8 cellular contexts compared by ENCODE assay signal in genomic region chr12:43758728-43759563, GRCh38. TPM values are rescaled to one million over a fixed set of nuclear protein-coding genes. Genes with fewer than 3 reads are reported as not detected.
DNase-seq lines count a peak whose midpoint lies in the region; ATAC-seq, FAIRE-seq and TF ChIP-seq lines count a peak whose summit lies in the region.

TSS of gene IRAK4 (plus strand) at chr12:43758951. CDS start at chr12:43768112, 9,161 bp downstream.
TSS of gene PUS7L (minus strand) at chr12:43758790. CDS start at chr12:43755245, 3,545 bp downstream.

- peak; percentile 5 for FAIRE-seq in urothelium cell line (lab: Jason Lieb, UNC)

- DNase-seq in NCI-H1694 (lab: John Stamatoyannopoulos, UW) (peak; percentile 96), T-helper 2 cell (peak; percentile 88 to 98 (median 92)), left ventricle myocardium superior (peak; percentile 97), psoas muscle (peak; percentile 95 to 97), urothelium cell line (ENCODE audit: low spot score) (peak; percentile 94)

- WGBS in psoas muscle, 3 donors: 0 to 1% (median 1%) methylated on average over 54 of the region's 54 CpGs

- H3K27ac ChIP-seq in angular gyrus (ENCODE audit: low read depth, low read length) (peak within 1 kb of the TSS; percentile 58), psoas muscle (peak within 1 kb of the TSS; percentile 88)

- peak; percentile 46 for TF ChIP-seq CTCF in psoas muscle (IDR thresholded peaks at IDR 0.05)

- intact Hi-C loops in left ventricle myocardium superior (cut with micrococcal nuclease) (no loop called here), psoas muscle (cut with DNase I) (loop anchor here in 1 of 2 donors (5.0 kb wide), 1 partner anchor 123 kb away; no protein-coding TSS in a partner anchor)

- peak; percentile 93 for ATAC-seq in HG02885 (IDR thresholded peaks at IDR 0.05; ENCODE audit: poor library complexity, unreplicated experiment)
- peak; percentile 100 for ATAC-seq in left ventricle myocardium superior
- ATAC-seq in psoas muscle: peak; percentile 99 to 100 (median 100)

- H3K27me3 ChIP-seq in psoas muscle (ENCODE audit: insufficient read depth in 3 of 3, low read length in 2 of 3): no peaks in the 10 kb centered on the region

- H3K4me3 ChIP-seq in psoas muscle: peak within 1 kb of the TSS; percentile 88

- TF ChIP-seq POLR2A in GM15510 (IDR thresholded peaks at IDR 0.05; ENCODE audit: borderline replicate concordance, extremely low read depth, insufficient read length): peak; percentile 88

- H3K36me3 ChIP-seq in psoas muscle (ENCODE audit: insufficient read depth in 1 of 2, low read depth in 1 of 2): peaks cover 0 to 9% of the 10 kb centered on the region in 2 donors

- no peaks in the 10 kb centered on the region for H3K9me3 ChIP-seq in psoas muscle

- H3K4me1 ChIP-seq in psoas muscle: peaks cover 24% of the 10 kb centered on the region

RNA-seq across cellular contexts. Expression of gene IRAK4, which starts in this region (rescaled TPM):
- total RNA-seq in left ventricle myocardium superior (4.3 TPM), psoas muscle (1 to 10 TPM; 3.0 to 4.7 (median 3.5) TPM)
- 1 to 10 TPM; 2.2 to 3.6 (median 2.9) TPM for polyA plus RNA-seq in psoas muscle

RNA-seq across cellular contexts. Expression of gene PUS7L, which starts in this region (rescaled TPM):
- 5.1 TPM for total RNA-seq in left ventricle myocardium superior
- 1 to 10 TPM; 2.8 to 4.7 (median 4.0) TPM for total RNA-seq in psoas muscle
- 1 to 10 TPM; 1.3 to 3.2 (median 1.4) TPM for polyA plus RNA-seq in psoas muscle

Comparison
In these comparisons a context has a peak if more than half of its experiments do, and no peak if none do; other contexts are left out.
1. Peak in every context shown above with its lines: DNase-seq, ATAC-seq, H3K4me3 ChIP-seq and H3K27ac ChIP-seq.